Comparison of ENCODE assay signal across 1 cellular context in genomic region chr11:8688414-8689362, GRCh38.
A peak's percentile ranks its signal among the peaks of the same experiment; 100 is the strongest.
TF ChIP-seq lines count a peak whose summit lies in the region.

No MANE protein-coding gene starts in this region.

TF ChIP-seq in HepG2, 621 proteins besides CTCF, POLR2A, EP300 and RAD21 (continued from another document and continues in another):
- TF ChIP-seq ARID4A (CRISPR knock-in tag; IDR thresholded peaks at IDR 0.05; ENCODE audit: borderline replicate concordance) (peak; percentile 91; the same call in 1 of the 2 replicates), BATF2 (CRISPR knock-in tag; IDR thresholded peaks at IDR 0.05) (no peak), ZNF160 (CRISPR knock-in tag; IDR thresholded peaks at IDR 0.05) (peak; percentile 87; the same call in 1 of the 2 replicates), NR2F6 (IDR thresholded peaks at IDR 0.05) (no peak), NR2F6 (CRISPR knock-in tag; IDR thresholded peaks at IDR 0.05) (peak; percentile 70), BRD4 (CRISPR knock-in tag; IDR thresholded peaks at IDR 0.05) (peak; percentile 74; the same call in 1 of the 2 replicates), ZNF883 (CRISPR knock-in tag; IDR thresholded peaks at IDR 0.05; ENCODE audit: not compliant biosample characterization) (no peak), FLYWCH1 (CRISPR knock-in tag; IDR thresholded peaks at IDR 0.05) (0 out of 2 replicates have a peak, but pooled peaks have one; percentile 37), FOXK1 (CRISPR knock-in tag; IDR thresholded peaks at IDR 0.05; ENCODE audit: borderline replicate concordance, low read depth) (peak; percentile 76; the same call in 1 of the 2 replicates), BCL3 (CRISPR knock-in tag; IDR thresholded peaks at IDR 0.05) (no peak), KLF16 (CRISPR knock-in tag; IDR thresholded peaks at IDR 0.05) (no peak; a peak in 1 of 4 replicates), FOSL1 (CRISPR knock-in tag; IDR thresholded peaks at IDR 0.05; ENCODE audit: borderline replicate concordance) (peak; percentile 49; the same call in 1 of the 2 replicates), HINFP (CRISPR knock-in tag; IDR thresholded peaks at IDR 0.05; ENCODE audit: low read depth) (peak; percentile 61; the same call in 1 of the 2 replicates), ADNP (CRISPR knock-in tag; IDR thresholded peaks at IDR 0.05) (no peak), ZNF710 (CRISPR knock-in tag; IDR thresholded peaks at IDR 0.05; ENCODE audit: borderline replicate concordance) (no peak), ZC3H4 (CRISPR knock-in tag; IDR thresholded peaks at IDR 0.05; ENCODE audit: borderline replicate concordance) (no peak; the same call in 1 of the 2 replicates), ZNF629 (CRISPR knock-in tag; conservative IDR thresholded peaks at IDR 0.05) (peak; percentile 59), ZSCAN30 (CRISPR knock-in tag; IDR thresholded peaks at IDR 0.05) (0 out of 2 replicates have a peak, but pooled peaks have one; percentile 29), ZBTB37 (CRISPR knock-in tag; IDR thresholded peaks at IDR 0.05) (peak; percentile 78; the same call in 1 of the 2 replicates), ZNF580 (CRISPR knock-in tag; IDR thresholded peaks at IDR 0.05; ENCODE audit: borderline replicate concordance, low read depth) (peak; percentile 72; the same call in 1 of the 2 replicates), PRDM10 (CRISPR knock-in tag; IDR thresholded peaks at IDR 0.05; ENCODE audit: low read depth) (peak; percentile 69), THAP11 (CRISPR knock-in tag; IDR thresholded peaks at IDR 0.05) (peak; percentile 94), ZFX (CRISPR knock-in tag; IDR thresholded peaks at IDR 0.05; ENCODE audit: low read depth) (peak; percentile 67), FIP1L1 (IDR thresholded peaks at IDR 0.05; ENCODE audit: borderline replicate concordance, insufficient read depth, low read depth, low read length) (peak; percentile 97), ZNF331 (CRISPR knock-in tag; IDR thresholded peaks at IDR 0.05) (peak; percentile 84), ZNF83 (CRISPR knock-in tag; IDR thresholded peaks at IDR 0.05; ENCODE audit: borderline replicate concordance) (no peak), AHDC1 (CRISPR knock-in tag; IDR thresholded peaks at IDR 0.05; ENCODE audit: borderline replicate concordance) (0 out of 2 replicates have a peak, but pooled peaks have one; percentile 49), ZFP91 (CRISPR knock-in tag; IDR thresholded peaks at IDR 0.05; ENCODE audit: borderline replicate concordance) (peak; percentile 93; the same call in 1 of the 2 replicates), ZNF562 (CRISPR knock-in tag; IDR thresholded peaks at IDR 0.05; ENCODE audit: borderline replicate concordance) (no peak), ZNF577 (CRISPR knock-in tag; IDR thresholded peaks at IDR 0.05; ENCODE audit: borderline replicate concordance, low read depth) (no peak; the same call in 1 of the 2 replicates)
